8 cellular contexts compared by ENCODE assay signal in the genomic region with DNA sequence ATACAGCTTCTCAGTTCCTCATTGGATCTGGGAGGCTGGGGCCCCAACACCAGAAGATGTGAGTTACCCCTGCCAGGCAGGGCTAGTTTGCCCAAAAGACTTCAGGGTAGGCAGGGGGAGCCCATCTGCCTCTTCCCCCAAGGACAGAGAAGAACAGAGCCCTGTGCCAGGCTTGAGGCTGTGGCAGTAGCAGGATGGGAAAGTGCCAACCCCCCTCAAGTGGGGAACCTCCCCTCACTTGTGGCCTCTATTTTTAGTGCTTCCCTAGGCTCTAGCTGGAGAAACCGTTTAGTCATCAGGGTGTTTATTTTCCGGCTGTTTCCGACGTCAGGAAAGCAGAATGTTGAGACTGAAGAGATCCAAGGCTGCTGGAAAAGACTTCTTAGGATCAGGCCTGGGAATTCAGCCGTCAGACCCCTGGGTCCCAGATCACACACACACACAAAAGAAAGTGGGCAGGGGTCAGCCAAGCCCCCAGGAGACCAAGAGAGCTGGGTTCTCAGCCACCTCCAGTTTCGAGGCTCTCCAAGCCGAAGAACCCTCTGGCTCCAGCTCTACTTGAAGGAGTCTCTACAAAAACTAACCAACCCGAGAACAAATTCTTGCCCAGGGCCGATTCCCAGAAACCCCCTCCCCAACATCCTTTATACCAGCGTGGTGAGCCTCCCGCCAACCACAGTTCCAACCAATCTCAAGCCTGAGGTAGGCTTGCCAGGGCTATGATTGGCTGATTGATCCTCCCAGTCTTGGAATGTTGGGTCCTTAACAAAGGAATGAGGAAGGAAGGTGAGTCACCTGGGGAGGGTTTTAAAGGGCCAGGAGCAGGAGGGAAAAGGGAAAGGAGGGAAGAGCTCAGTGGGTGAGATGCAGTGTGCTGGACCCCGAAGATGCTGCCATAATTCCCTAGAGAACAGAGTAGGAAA. TPM values are rescaled to one million over a fixed set of nuclear protein-coding genes. Genes with fewer than 3 reads are reported as not detected.
DNase-seq lines count a peak whose midpoint lies in the region; ATAC-seq and TF ChIP-seq lines count a peak whose summit lies in the region.

No MANE protein-coding gene starts in this region.

- intact Hi-C loops in left ventricle myocardium superior (cut with micrococcal nuclease): no loop called here

- H3K4me1 ChIP-seq in DOHH2 (ENCODE audit: control insufficient read depth, low read length): peaks cover 72% of the 10 kb centered on the region

- peaks cover 21% of the 10 kb centered on the region for H3F3A ChIP-seq in DOHH2 (ENCODE audit: control insufficient read depth, insufficient read depth)

- H3K27ac ChIP-seq in DOHH2 (ENCODE audit: low read depth, low read length) (peak overlapping the region; percentile 97), angular gyrus (ENCODE audit: low read depth, low read length) (peak overlapping the region; percentile 97)

- H4K20me1 ChIP-seq in DOHH2 (ENCODE audit: control insufficient read depth, insufficient read depth, low read depth, low read length): no peaks in the 10 kb centered on the region

- H3K4me3 ChIP-seq in DOHH2 (ENCODE audit: low read length): peak overlapping the region; percentile 87

- no peaks in the 10 kb centered on the region for H3K9me2 ChIP-seq in DOHH2 (replicated peaks; ENCODE audit: control insufficient read depth, low read length)

- ATAC-seq in left ventricle myocardium superior (peak; percentile 37), GM19324 (IDR thresholded peaks at IDR 0.05; ENCODE audit: low FRiP score, unreplicated experiment) (no peak), HG02981 (IDR thresholded peaks at IDR 0.05; ENCODE audit: unreplicated experiment) (no peak), HG03442 (IDR thresholded peaks at IDR 0.05; ENCODE audit: unreplicated experiment) (no peak)

- no peaks in the 10 kb centered on the region for H3K9me3 ChIP-seq in DOHH2 (ENCODE audit: control insufficient read depth, insufficient read depth, low read length)

- peaks cover 31% of the 10 kb centered on the region for H3K36me3 ChIP-seq in DOHH2 (ENCODE audit: control insufficient read depth, low read length)

- peak; percentile 90 for DNase-seq in MV-4-11 (lab: John Stamatoyannopoulos, UW)
- DNase-seq in left ventricle myocardium superior: peak; percentile 86
- peak; percentile 83 for DNase-seq in pons (ENCODE audit: low spot score)

- no peak for TF ChIP-seq CTCF in DOHH2 (IDR thresholded peaks at IDR 0.05; ENCODE audit: low read depth, low read length, poor library complexity, severe bottlenecking)

- peaks cover 42% of the 10 kb centered on the region for H3K79me2 ChIP-seq in DOHH2 (ENCODE audit: control insufficient read depth, low read length)

- no peaks in the 10 kb centered on the region for H3K27me3 ChIP-seq in DOHH2 (ENCODE audit: control insufficient read depth, low read length)

- peak overlapping the region; percentile 99 for H3K4me2 ChIP-seq in DOHH2 (ENCODE audit: low read length)

RNA-seq across cellular contexts. Expression of gene MEF2D, which starts 2.4 kb away (rescaled TPM):
- total RNA-seq in left ventricle myocardium superior: 116 TPM
